11 cellular contexts compared by ENCODE assay signal in genomic region chr7:29619111-29619510, GRCh38.
"Had no signal": no experiment of that assay in that cellular context is flagged by ENCODE, and none has a peak within 500 bp of the region (broad histone marks: within the 10 kb centered on the region; RNA-seq: fewer than 3 reads in every experiment).

No MANE protein-coding gene starts in this region.

- H3K36me3 ChIP-seq: HAP-1 had no signal

- DNase-seq: GM23248, GOT3, H7, H9, HCEC 1CT, HFFc6 had no signal

- H3K4me2 ChIP-seq: GM23338 had no signal

- FAIRE-seq: H1, H54 had no signal

- H3K9me3 ChIP-seq: HAP-1 had no signal

- H3K27ac ChIP-seq: GM23248 had no signal

- ATAC-seq: GM23338, HCT116 had no signal

- H2AFZ ChIP-seq: GM23248 had no signal

- H3K9ac ChIP-seq: GM23248 had no signal

- H3K4me3 ChIP-seq: GM23248, GM23338, HAP-1 had no signal
